ENCODE assay signal across 22 cellular contexts in genomic region chr15:31321418-31321817, GRCh38. TPM values are rescaled to one million over a fixed set of nuclear protein-coding genes. Genes with fewer than 3 reads are reported as not detected.
A peak's percentile ranks its signal among the peaks of the same experiment; 100 is the strongest.
DNase-seq lines count a peak whose midpoint lies in the region; ATAC-seq, FAIRE-seq and TF ChIP-seq lines count a peak whose summit lies in the region.
"Had no signal": no experiment of that assay in that cellular context is flagged by ENCODE, and none has a peak within 500 bp of the region (broad histone marks: within the 10 kb centered on the region; RNA-seq: fewer than 3 reads in every experiment).

No MANE protein-coding gene starts in this region.

- H3K27ac ChIP-seq in HepG2 (ENCODE audit: extremely low read length, insufficient read depth, low read length) (no peak overlapping the region), right lobe of liver (no peak overlapping the region), OCI-LY1 (ENCODE audit: low read depth, low read length, poor library complexity, severe bottlenecking) (peak overlapping the region; percentile 38)
- H3K27ac ChIP-seq: 22Rv1; BLaER1 treated with 17β-estradiol and CSF1 and Interleukin-3, amounts not matched to agents 10 nM and 100 nM had no signal

- H3K9ac ChIP-seq in HepG2 (ENCODE audit: insufficient read depth, low read depth, low read length) (no peak overlapping the region), OCI-LY1 (ENCODE audit: low read length) (no peak overlapping the region)
- H3K9ac ChIP-seq: BLaER1 treated with 17β-estradiol and CSF1 and Interleukin-3, amounts not matched to agents 10 nM and 100 nM had no signal

- H3K4me2 ChIP-seq in HepG2 (ENCODE audit: low read depth, low read length) (no peak overlapping the region), OCI-LY1 (ENCODE audit: low read length) (no peak overlapping the region)

- no peaks in the 10 kb centered on the region for H3K9me2 ChIP-seq in OCI-LY1 (ENCODE audit: low read depth, low read length)

- BruUV-seq in HepG2 (replicated peaks; lab: Mats Ljungman, UMichigan): no TSS peak

- CTCF ChIA-PET in HepG2 (lab: Yijun Ruan, JAX; ENCODE audit: low intra/inter-chr PET ratio, low total read pairs): no interaction called here

- H3K27ac Mint-ChIP-seq in stimulated activated memory B cell treated with anti-CD40 and anti-IgM and Interleukin-4, amounts not matched to agents 10 μg/mL and 1 μg/mL and 100 μg/mL, for 72 hours: peak overlapping the region; percentile 69
- H3K27ac Mint-ChIP-seq: HFFc6 had no signal

- TF ChIP-seq CTCF in HepG2 (CRISPR knock-in tag; IDR thresholded peaks at IDR 0.05) (no peak), right lobe of liver (IDR thresholded peaks at IDR 0.05) (no peak), OCI-LY1 (IDR thresholded peaks at IDR 0.05; ENCODE audit: low read length) (no peak)

- no peak for DNase-seq in HepG2 (ENCODE audit: low spot score)
- no peak for DNase-seq in right lobe of liver
- DNase-seq in SKM-1 (lab: John Stamatoyannopoulos, UW; ENCODE audit: unreplicated experiment): no peak
- DNase-seq: BE2C; Calu3; CD4-positive, alpha-beta memory T cell; COR-L47; DMS153; DND-41; GOT3; HFFc6 had no signal

- no peak for TF ChIP-seq POLR2A in HepG2 (IDR thresholded peaks at IDR 0.05; ENCODE audit: insufficient read depth in 1 of 2, low read depth in 2 of 2, low read length in 2 of 2)
- TF ChIP-seq POLR2A in right lobe of liver (IDR thresholded peaks at IDR 0.05): no peak

- no peak for TF ChIP-seq EP300 in HepG2 (IDR thresholded peaks at IDR 0.05; ENCODE audit: low read depth in 2 of 2, low read length in 2 of 2)
- no peak for TF ChIP-seq EP300 in HepG2 (CRISPR knock-in tag; IDR thresholded peaks at IDR 0.05; ENCODE audit: borderline replicate concordance)

- no peak overlapping the region for H2AFZ ChIP-seq in HepG2 (ENCODE audit: low read length)
- no peak overlapping the region for H2AFZ ChIP-seq in OCI-LY1 (ENCODE audit: low read length)

- peaks cover 38% of the 10 kb centered on the region for H3K4me1 ChIP-seq in HepG2 (ENCODE audit: insufficient read depth, low read length)
- H3K4me1 ChIP-seq in right lobe of liver: peaks cover 0 to 28% (median 5%) of the 10 kb centered on the region in 4 donors
- peaks cover 57% of the 10 kb centered on the region for H3K4me1 ChIP-seq in OCI-LY1 (ENCODE audit: insufficient read depth, low read length, severe bottlenecking)

- FAIRE-seq in HepG2 (lab: Jason Lieb, UNC): no peak
- FAIRE-seq: A204.1, G401.6, H54 had no signal

- in situ Hi-C loops in HepG2 (cut with HindIII; ENCODE audit: extremely low pct_ligation_motif_present, low pct_unique_long_range_greater_than_20kb): no loop called here

- intact Hi-C loops in HepG2 (cut with micrococcal nuclease; ENCODE audit: unreplicated experiment): loop anchor here (10.0 kb wide), 2 partner anchors 63 to 113 kb away; no protein-coding TSS in a partner anchor
- intact Hi-C loops in right lobe of liver (cut with DNase I): loop anchor here in 1 of 2 donors (10.0 kb wide), 1 partner anchor 107 kb away; no protein-coding TSS in a partner anchor

- H3K79me2 ChIP-seq in HepG2 (ENCODE audit: insufficient read depth, low read length): peaks cover 4% of the 10 kb centered on the region
- no peaks in the 10 kb centered on the region for H3K79me2 ChIP-seq in OCI-LY1 (ENCODE audit: insufficient read depth, low read length)

- H3K4me3 Mint-ChIP-seq in stimulated activated memory B cell treated with anti-CD40 and anti-IgM and Interleukin-4, amounts not matched to agents 10 μg/mL and 1 μg/mL and 100 μg/mL, for 72 hours: no peak overlapping the region
- H3K4me3 Mint-ChIP-seq: CD14-positive monocyte; CD4-positive, alpha-beta memory T cell; HFFc6 had no signal

- peaks cover 45% of the 10 kb centered on the region for H3K4me1 Mint-ChIP-seq in stimulated activated memory B cell treated with anti-CD40 and anti-IgM and Interleukin-4, amounts not matched to agents 10 μg/mL and 1 μg/mL and 100 μg/mL, for 72 hours

- TF ChIP-seq RAD21 in HepG2 (CRISPR knock-in tag; IDR thresholded peaks at IDR 0.05): no peak

- no peaks in the 10 kb centered on the region for H3K36me3 Mint-ChIP-seq in stimulated activated memory B cell treated with anti-CD40 and anti-IgM and Interleukin-4, amounts not matched to agents 10 μg/mL and 1 μg/mL and 100 μg/mL, for 72 hours

- no peaks in the 10 kb centered on the region for H3F3A ChIP-seq in OCI-LY1 (ENCODE audit: insufficient read depth, low read length)

- POLR2A ChIA-PET in HepG2 (lab: Yijun Ruan, JAX): no interaction called here

- H3K9me3 ChIP-seq in HepG2 (ENCODE audit: low read length) (no peaks in the 10 kb centered on the region), right lobe of liver (no peaks in the 10 kb centered on the region), OCI-LY1 (ENCODE audit: low read length) (peaks cover 3% of the 10 kb centered on the region; the same call in 1 of the 2 replicates)
- H3K9me3 ChIP-seq: BE2C, HAP-1 had no signal

- H3K9me3 Mint-ChIP-seq in stimulated activated memory B cell treated with anti-CD40 and anti-IgM and Interleukin-4, amounts not matched to agents 10 μg/mL and 1 μg/mL and 100 μg/mL, for 72 hours: no peaks in the 10 kb centered on the region
- H3K9me3 Mint-ChIP-seq: CD4-positive, alpha-beta memory T cell; HFFc6 had no signal

- H3K4me3 ChIP-seq in HepG2 (replicated peaks in 1 of 3; ENCODE audit: insufficient read depth in 1 of 3, low read depth in 2 of 3, low read length in 3 of 3) (no peak overlapping the region), right lobe of liver (no peak overlapping the region), OCI-LY1 (ENCODE audit: low read depth, low read length, poor library complexity, severe bottlenecking) (no peak overlapping the region)
- H3K4me3 ChIP-seq: BLaER1 treated with 17β-estradiol and CSF1 and Interleukin-3, amounts not matched to agents 10 nM and 100 nM; HAP-1 had no signal

- H3K27me3 ChIP-seq in HepG2 (ENCODE audit: control insufficient read depth in 1 of 2, insufficient read depth in 2 of 2, low read length in 2 of 2): peaks cover 0 to 6% of the 10 kb centered on the region in 2 experiments; a peak in 1 of 5 replicates
- H3K27me3 ChIP-seq in right lobe of liver: no peaks in the 10 kb centered on the region
- no peaks in the 10 kb centered on the region for H3K27me3 ChIP-seq in OCI-LY1 (ENCODE audit: insufficient read depth, low read length)
- H3K27me3 ChIP-seq: BE2C; BLaER1 treated with 17β-estradiol and CSF1 and Interleukin-3, amounts not matched to agents 10 nM and 100 nM had no signal

- no peak for ATAC-seq in HepG2
- no peak for ATAC-seq in right lobe of liver
- no peak for ATAC-seq in stimulated activated memory B cell treated with anti-CD40 and anti-IgM and Interleukin-4, amounts not matched to agents 10 μg/mL and 1 μg/mL and 100 μg/mL, for 72 hours
- ATAC-seq in GM18867 (IDR thresholded peaks at IDR 0.05; ENCODE audit: unreplicated experiment): no peak
- no peak for ATAC-seq in HG02610 (IDR thresholded peaks at IDR 0.05; ENCODE audit: unreplicated experiment)

- H4K20me1 ChIP-seq in HepG2 (ENCODE audit: insufficient read depth, low read length) (no peaks in the 10 kb centered on the region), OCI-LY1 (ENCODE audit: insufficient read depth, low read length) (no peaks in the 10 kb centered on the region)
- H4K20me1 ChIP-seq: BLaER1 treated with 17β-estradiol and CSF1 and Interleukin-3, amounts not matched to agents 10 nM and 100 nM had no signal

- H3K36me3 ChIP-seq in HepG2 (replicated peaks in 1 of 2; ENCODE audit: control insufficient read depth in 1 of 2, insufficient read depth in 2 of 2, low read length in 2 of 2) (no peaks in the 10 kb centered on the region), right lobe of liver (no peaks in the 10 kb centered on the region), OCI-LY1 (ENCODE audit: insufficient read depth, low read length) (no peaks in the 10 kb centered on the region; the same call in 1 of the 2 replicates)
- H3K36me3 ChIP-seq: BE2C; BLaER1 treated with 17β-estradiol and CSF1 and Interleukin-3, amounts not matched to agents 10 nM and 100 nM; HAP-1 had no signal

- no peaks in the 10 kb centered on the region for H3K27me3 Mint-ChIP-seq in stimulated activated memory B cell treated with anti-CD40 and anti-IgM and Interleukin-4, amounts not matched to agents 10 μg/mL and 1 μg/mL and 100 μg/mL, for 72 hours
- H3K27me3 Mint-ChIP-seq: CD4-positive, alpha-beta memory T cell had no signal

- 96% methylated on average over 2 of the region's 2 CpGs for WGBS in HepG2 (ENCODE audit: low lambda C conversion rate)
- WGBS in right lobe of liver (ENCODE audit: insufficient coverage, low coverage, low lambda C conversion rate, missing lambda C conversion rate): 95% methylated on average over 2 of the region's 2 CpGs

TF ChIP-seq in HepG2, 621 proteins besides CTCF, POLR2A, EP300 and RAD21 (continues in another document):
- TF ChIP-seq ZNF12 (CRISPR knock-in tag; IDR thresholded peaks at IDR 0.05): peak; percentile 98
- no peak for TF ChIP-seq ZNF138 (CRISPR knock-in tag; IDR thresholded peaks at IDR 0.05; ENCODE audit: low read depth)
- no peak for TF ChIP-seq ZNF788 (CRISPR knock-in tag; IDR thresholded peaks at IDR 0.05; ENCODE audit: borderline replicate concordance)
- TF ChIP-seq ZBTB7B (CRISPR knock-in tag; IDR thresholded peaks at IDR 0.05): no peak
- TF ChIP-seq KAT8 (CRISPR knock-in tag; IDR thresholded peaks at IDR 0.05): no peak

RNA-seq across cellular contexts. Expression of gene KLF13, which starts 5.2 kb away (rescaled TPM):
- total RNA-seq in HepG2 (2016; rRNA removed; fragmentation: Illumina TruSeq; extraction: Trizol) (25.1 and 27.8 TPM in 2 replicates), right lobe of liver (10 to 100 TPM; 22.7 to 66.2 (median 28.5) TPM)
- total RNA-seq in HepG2 (2016; cell fraction: cytosol; rRNA removed; fragmentation: Illumina TruSeq; extraction: Trizol; ENCODE audit: low read depth): 1.4 and 2.8 TPM in 2 replicates
- total RNA-seq in HepG2 (2016; cell fraction: insoluble cytoplasmic fraction; rRNA removed; fragmentation: Illumina TruSeq; extraction: Trizol): 21.2 and 24.1 TPM in 2 replicates
- total RNA-seq in HepG2 (2016; cell fraction: membrane; rRNA removed; fragmentation: Illumina TruSeq; extraction: Trizol): 6.8 and 8.3 TPM in 2 replicates
- total RNA-seq in HepG2 (2016; cell fraction: nucleus; rRNA removed; fragmentation: Illumina TruSeq; extraction: Trizol): 13.1 and 18.9 TPM in 2 replicates
- 16.8 and 18.8 TPM in 2 replicates for polyA plus RNA-seq in HepG2 (2011; rRNA removed)
- 9.1 and 11.1 TPM in 2 replicates for polyA plus RNA-seq in HepG2 (2011; cell fraction: cytosol; rRNA removed)
- polyA plus RNA-seq in HepG2 (2011; cell fraction: nucleus; rRNA removed): 12.3 and 14.2 TPM in 2 replicates
- polyA plus RNA-seq in HepG2 (2012): 22.0 and 24.4 TPM in 2 replicates
- polyA plus RNA-seq in HepG2 (2016; cell fraction: cytosol; fragmentation: Illumina TruSeq; extraction: Trizol; ENCODE audit: low read depth): 1.1 and 2.1 TPM in 2 replicates
- polyA plus RNA-seq in HepG2 (2016; cell fraction: insoluble cytoplasmic fraction; fragmentation: Illumina TruSeq; extraction: Trizol; ENCODE audit: low read depth): 31.2 and 34.3 TPM in 2 replicates
- polyA plus RNA-seq in HepG2 (2016; cell fraction: membrane; fragmentation: Illumina TruSeq; extraction: Trizol; ENCODE audit: low read depth): 5.5 and 7.5 TPM in 2 replicates
- polyA plus RNA-seq in HepG2 (2016; cell fraction: nucleus; fragmentation: Illumina TruSeq; extraction: Trizol; ENCODE audit: insufficient read depth, low read depth): 30.0 and 34.4 TPM in 2 replicates
- polyA minus RNA-seq in HepG2 (2011; rRNA and poly(A)+ RNA removed; ENCODE audit: low replicate concordance): 23.8 and 65.8 TPM in 2 replicates
- polyA minus RNA-seq in HepG2 (2011; cell fraction: cytosol; rRNA and poly(A)+ RNA removed): 12.2 and 13.9 TPM in 2 replicates
- 6.3 and 8.8 TPM in 2 replicates for polyA minus RNA-seq in HepG2 (2011; cell fraction: nucleus; rRNA and poly(A)+ RNA removed)
